Comparison of ENCODE assay signal across 22 cellular contexts in the genomic region with DNA sequence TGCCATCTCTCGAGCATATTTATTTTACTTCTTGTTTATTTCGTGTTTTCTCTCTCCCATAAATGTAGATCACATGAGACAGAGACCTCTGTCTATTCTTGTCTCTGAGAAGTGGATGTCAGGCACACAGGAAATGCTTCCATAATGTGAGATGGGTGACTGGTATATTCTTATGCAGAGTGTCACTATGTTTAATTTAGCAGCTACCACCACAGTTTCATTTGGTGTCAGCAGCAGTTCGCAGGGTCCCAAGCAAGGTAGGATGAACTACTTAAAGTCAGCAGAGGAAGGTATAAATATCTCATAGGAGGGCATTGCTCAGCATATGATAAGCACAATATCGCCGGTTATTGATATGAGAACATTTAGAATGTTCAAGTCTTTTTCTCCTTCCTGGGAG.
"Had no signal": no experiment of that assay in that cellular context is flagged by ENCODE, and none has a peak within 500 bp of the region (broad histone marks: within the 10 kb centered on the region; RNA-seq: fewer than 3 reads in every experiment).

No MANE protein-coding gene starts in this region.

- H3K4me3 ChIP-seq: esophagus squamous epithelium, gastrocnemius medialis, pancreas, right lobe of liver, skin epidermis, stomach, suprapubic skin, tibial nerve had no signal

- DNase-seq: activated CD4-positive, alpha-beta memory T cell treated with anti-CD3 and anti-CD28 coated beads for 36 hours; activated CD4-positive, alpha-beta T cell treated with anti-CD3 and anti-CD28 coated beads for 48 hours; activated effector memory CD4-positive, alpha-beta T cell treated with anti-CD3 and anti-CD28 coated beads, Interleukin-2, amount 50 U/mL, for 16 hours; activated naive CD4-positive, alpha-beta T cell treated with anti-CD3 and anti-CD28 coated beads, Interleukin-2, amount 50 U/mL, for 16 hours; activated naive CD8-positive, alpha-beta T cell treated with anti-CD3 and anti-CD28 coated beads, Interleukin-2, amount 50 U/mL, for 24 hours; cerebellar nuclear complex; cortex of kidney; endodermal cell; esophagus squamous epithelium; gastrocnemius medialis; hippocampal formation; left ventricle myocardium superior; midbrain; natural killer cell; pancreas; right lobe of liver; stimulated activated CD4-positive, alpha-beta T cell treated with anti-CD3 and anti-CD28 coated beads, Interleukin-1b, Interleukin-23, amount 100 ng/mL, for 48 hours; stomach had no signal

- H3K27ac ChIP-seq: esophagus squamous epithelium, gastrocnemius medialis, pancreas, right lobe of liver, skin epidermis, stomach, suprapubic skin, tibial nerve had no signal

- H3K36me3 ChIP-seq: esophagus squamous epithelium, gastrocnemius medialis, pancreas, right lobe of liver, stomach, suprapubic skin, tibial nerve had no signal

- H3K4me1 ChIP-seq: esophagus squamous epithelium, gastrocnemius medialis, pancreas, right lobe of liver, suprapubic skin, tibial nerve had no signal

- H3K9me3 ChIP-seq: esophagus squamous epithelium, gastrocnemius medialis, pancreas, right lobe of liver, stomach, suprapubic skin, tibial nerve had no signal

- H3K27me3 ChIP-seq: esophagus squamous epithelium, gastrocnemius medialis, pancreas, right lobe of liver, stomach, suprapubic skin, tibial nerve had no signal

- ATAC-seq: activated naive CD8-positive, alpha-beta T cell treated with anti-CD3 and anti-CD28 coated beads, Interleukin-2, amount 50 U/mL, for 24 hours; gastrocnemius medialis; left ventricle myocardium superior; natural killer cell; pancreas; right lobe of liver; stimulated activated effector memory CD8-positive, alpha-beta T cell treated with anti-CD3 and anti-CD28 coated beads, Interleukin-12 subunit alpha, Interleukin-12 subunit beta, amount 100 ng/mL, for 72 hours had no signal
